Comparison of ENCODE assay signal across 8 cellular contexts in the genomic region with DNA sequence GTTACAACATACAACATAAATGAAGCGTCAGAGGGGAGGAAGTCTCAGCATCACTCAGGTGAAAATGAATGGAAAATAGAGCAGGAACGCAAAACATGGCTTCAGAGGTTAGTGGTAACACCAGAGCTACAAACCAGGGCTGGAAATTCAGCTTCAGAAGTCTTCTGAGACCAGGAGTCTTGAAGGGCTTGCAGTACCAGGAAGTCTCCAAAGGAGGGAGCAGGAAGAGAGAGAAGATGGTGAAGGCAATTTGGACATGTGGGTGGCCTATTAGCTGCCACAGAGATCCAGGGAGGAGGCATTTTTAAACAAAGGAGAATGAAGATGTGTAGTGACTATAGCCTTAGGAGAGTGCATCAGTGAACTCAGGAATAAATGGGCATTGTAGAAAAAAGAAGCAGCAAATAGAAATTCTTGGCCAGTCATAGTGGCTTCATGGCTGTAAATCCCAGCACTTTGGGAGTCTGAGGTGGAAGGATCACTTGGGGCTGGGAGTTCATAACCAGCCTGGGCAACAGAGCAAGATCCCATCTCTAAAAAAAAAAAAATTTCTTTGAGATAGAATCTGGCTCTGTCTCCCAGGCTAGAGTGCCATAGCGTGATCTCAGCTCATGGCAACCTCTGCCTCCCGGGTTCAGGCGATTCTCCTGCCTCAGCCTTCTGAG. TPM values are rescaled to one million over a fixed set of nuclear protein-coding genes. Genes with fewer than 3 reads are reported as not detected.
DNase-seq lines count a peak whose midpoint lies in the region; ATAC-seq and TF ChIP-seq lines count a peak whose summit lies in the region.

No MANE protein-coding gene starts in this region.

- H3K36me3 Mint-ChIP-seq in activated T-cell treated with anti-CD3 and anti-CD28 coated beads, Interleukin-2, amount 50 U/mL, for 72 hours (ENCODE audit: insufficient read depth in 2 of 2), result no peaks in the 10 kb centered on the region

- WGBS in ovary, 3 donors, result 72 to 81% (median 77%) methylated on average over 5 of the region's 5 CpGs

- no peaks in the 10 kb centered on the region for H3K4me1 Mint-ChIP-seq in activated T-cell treated with anti-CD3 and anti-CD28 coated beads, Interleukin-2, amount 50 U/mL, for 72 hours (ENCODE audit: low read depth)

- H3K27ac ChIP-seq in ovary, result no peak overlapping the region

- TF ChIP-seq CTCF in AG09319 (IDR thresholded peaks at IDR 0.05; ENCODE audit: low read depth, low read length) (peak; percentile 97), GM12872 (IDR thresholded peaks at IDR 0.05; ENCODE audit: insufficient read depth, low read depth, low read length) (peak; percentile 94), ovary (IDR thresholded peaks at IDR 0.05) (peak; percentile 44 to 49 (median 45))

- no peaks in the 10 kb centered on the region for H3K27me3 Mint-ChIP-seq in activated T-cell treated with anti-CD3 and anti-CD28 coated beads, Interleukin-2, amount 50 U/mL, for 72 hours (ENCODE audit: low read depth)

- peak; percentile 65 for DNase-seq in AG09319 (ENCODE audit: extremely low read depth, low read depth)
- DNase-seq in NCI-H69 (lab: John Stamatoyannopoulos, UW), result peak; percentile 74
- peak; percentile 45 to 55 for DNase-seq in activated T-cell treated with anti-CD3 and anti-CD28 coated beads, Interleukin-2, amount 50 U/mL, for 72 hours
- DNase-seq in germinal center (ENCODE audit: low spot score), result peak; percentile 52
- DNase-seq in ovary, result peak in 3 of 5 donors; percentile 18 to 66 (median 35)
- DNase-seq in T-helper 9 cell, result no peak

- H3K4me3 ChIP-seq in ovary, result no peak overlapping the region

- no peak for TF ChIP-seq POLR2A in ovary (IDR thresholded peaks at IDR 0.05)

- intact Hi-C loops in ovary (cut with DNase I), result loop anchor here in 2 of 4 donors (10.0 kb wide), 1 partner anchor 344 kb away; no protein-coding TSS in a partner anchor

- H3K4me3 Mint-ChIP-seq in activated T-cell treated with anti-CD3 and anti-CD28 coated beads, Interleukin-2, amount 50 U/mL, for 72 hours, result no peak overlapping the region

- H3K4me1 ChIP-seq in ovary (ENCODE audit: insufficient read depth), result no peaks in the 10 kb centered on the region

- no peak overlapping the region for H3K27ac Mint-ChIP-seq in activated T-cell treated with anti-CD3 and anti-CD28 coated beads, Interleukin-2, amount 50 U/mL, for 72 hours

- no peaks in the 10 kb centered on the region for H3K27me3 ChIP-seq in ovary

- H3K36me3 ChIP-seq in ovary, result no peaks in the 10 kb centered on the region

- no peaks in the 10 kb centered on the region for H3K9me3 ChIP-seq in ovary

- ATAC-seq in HG03175 (IDR thresholded peaks at IDR 0.05; ENCODE audit: unreplicated experiment), result peak; percentile 78
- ATAC-seq in activated T-cell treated with anti-CD3 and anti-CD28 coated beads, Interleukin-2, amount 50 U/mL, for 72 hours (replicated peaks in 1 of 2), result peak; percentile 68 to 80

- no peaks in the 10 kb centered on the region for H3K9me3 Mint-ChIP-seq in activated T-cell treated with anti-CD3 and anti-CD28 coated beads, Interleukin-2, amount 50 U/mL, for 72 hours

- no peak for TF ChIP-seq EP300 in ovary (IDR thresholded peaks at IDR 0.05)

RNA-seq across cellular contexts. Expression of a gene that starts 9.3 kb away (rescaled TPM):
- total RNA-seq in activated T-cell treated with anti-CD3 and anti-CD28 coated beads, Interleukin-2, amount 50 U/mL, for 72 hours, result under 1 TPM; 0.69 to 0.91 TPM
- 1 to 10 TPM; 2.9 to 7.0 (median 5.7) TPM for total RNA-seq in ovary
- 1 to 10 TPM in 1 of 2 donors, under 1 TPM in 1; 0.69 to 1.4 TPM for polyA plus RNA-seq in ovary

RNA-seq across cellular contexts. Expression of a gene that starts 23.6 kb away (rescaled TPM):
- 10 to 100 TPM; 15.8 to 17.0 TPM for total RNA-seq in activated T-cell treated with anti-CD3 and anti-CD28 coated beads, Interleukin-2, amount 50 U/mL, for 72 hours
- total RNA-seq in ovary, result 10 to 100 TPM in 6 of 7 donors, 1 to 10 TPM in 1; 9.1 to 31.9 (median 27.0) TPM
- 10 to 100 TPM in 1 of 2 donors, 1 to 10 TPM in 1; 4.4 to 10.1 TPM for polyA plus RNA-seq in ovary

Comparison
In these comparisons a context has a peak if more than half of its experiments do, and no peak if none do; other contexts are left out.
1. CTCF ChIP-seq: peak in every context shown above with its lines; median percentile 97 in AG09319; 94 in GM12872; 45 in ovary.